ENCODE assay signal across 1 cellular context in genomic region chr12:9867531-9867930, GRCh38.
TF ChIP-seq lines count a peak whose summit lies in the region.

No MANE protein-coding gene starts in this region.

TF ChIP-seq in GM12878, 131 proteins besides CTCF, POLR2A, EP300 and RAD21:
- TF ChIP-seq TBL1XR1 (IDR thresholded peaks at IDR 0.05; ENCODE audit: low read depth, low read length) (no peak), E4F1 (IDR thresholded peaks at IDR 0.05; ENCODE audit: borderline replicate concordance, partially characterized antibody) (no peak), ZNF24 (IDR thresholded peaks at IDR 0.05) (no peak), CEBPB (IDR thresholded peaks at IDR 0.05; ENCODE audit: borderline replicate concordance in 1 of 2, low read depth in 2 of 2, low read length in 2 of 2) (no peak), EED (IDR thresholded peaks at IDR 0.05; ENCODE audit: low read depth) (no peak), STAT3 (IDR thresholded peaks at IDR 0.05; ENCODE audit: low read depth, low read length) (no peak), SUZ12 (IDR thresholded peaks at IDR 0.05; ENCODE audit: unreplicated experiment) (no peak), KLF5 (IDR thresholded peaks at IDR 0.05; ENCODE audit: partially characterized antibody) (no peak), IKZF2 (IDR thresholded peaks at IDR 0.05) (no peak), E2F4 (IDR thresholded peaks at IDR 0.05; ENCODE audit: low read depth, low read length) (no peak)
